In the genomic region with DNA sequence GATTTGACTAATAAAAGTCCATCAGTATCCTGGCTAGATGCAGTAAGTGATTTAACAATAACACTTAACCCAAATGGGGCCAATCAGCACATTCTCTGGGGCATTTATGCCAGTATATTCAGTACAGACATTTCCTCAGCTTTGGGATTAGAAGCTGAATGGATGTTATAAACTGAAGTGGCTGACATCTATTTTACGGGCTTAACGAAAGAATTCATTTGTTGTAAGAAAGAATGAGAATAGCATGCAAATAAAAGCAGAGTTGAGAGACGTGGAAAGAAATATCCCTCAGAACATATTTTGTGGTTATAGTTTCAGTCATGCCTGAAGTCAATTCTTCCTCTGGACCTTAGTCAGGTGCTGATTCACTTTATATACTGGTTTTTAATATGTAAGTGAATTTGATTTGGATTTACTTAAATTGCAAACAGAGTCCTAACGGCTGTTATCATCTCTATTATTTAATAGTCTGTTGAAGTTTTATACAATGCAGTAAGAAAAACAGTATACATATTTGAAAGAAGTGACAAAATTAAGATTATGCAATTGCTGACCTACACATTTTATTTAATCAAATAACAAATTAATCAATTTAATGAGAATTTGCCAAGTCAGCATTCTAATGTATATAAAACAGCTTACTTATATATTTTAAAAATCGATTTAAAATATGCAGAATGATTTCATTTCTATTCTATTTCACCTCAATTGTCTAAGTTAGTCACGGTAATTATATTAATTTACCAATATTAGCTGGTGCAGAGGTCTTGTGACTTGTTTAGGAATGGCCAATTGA, we compare ENCODE assay signal across 29 cellular contexts.
"Had no signal": no experiment of that assay in that cellular context is flagged by ENCODE, and none has a peak within 500 bp of the region (broad histone marks: within the 10 kb centered on the region; RNA-seq: fewer than 3 reads in every experiment).

No MANE protein-coding gene starts in this region.

- ATAC-seq: activated CD8-positive, alpha-beta T cell treated with anti-CD3 and anti-CD28 coated beads, Interleukin-2, amount 10 ng/mL, durations not matched to agents 7 days and 5 days; T-helper 17 cell; WTC11 had no signal

- H3K36me3 Mint-ChIP-seq: activated naive CD4-positive, alpha-beta T cell treated with anti-CD3 and anti-CD28 coated beads, Interleukin-2, amount 50 U/mL, for 24 hours; brain; WTC11 had no signal

- H3K27ac ChIP-seq: KMS-11, Peyer's patch, RWPE1, SJCRH30 had no signal

- H3K4me1 Mint-ChIP-seq: activated naive CD4-positive, alpha-beta T cell treated with anti-CD3 and anti-CD28 coated beads, Interleukin-2, amount 50 U/mL, for 24 hours; central memory CD8-positive, alpha-beta T cell; T-helper 17 cell; WTC11 had no signal

- H3K4me1 ChIP-seq: Peyer's patch, SJCRH30 had no signal

- H3K27ac Mint-ChIP-seq: activated CD8-positive, alpha-beta T cell treated with anti-CD3 and anti-CD28 coated beads, Interleukin-2, amount 10 ng/mL, durations not matched to agents 7 days and 5 days; activated naive CD4-positive, alpha-beta T cell treated with anti-CD3 and anti-CD28 coated beads, Interleukin-2, amount 50 U/mL, for 24 hours; brain; T-helper 17 cell; WTC11 had no signal

- H3K4me3 ChIP-seq: MG63, Peyer's patch, SJCRH30 had no signal

- H3K4me2 ChIP-seq: KMS-11 had no signal

- H3K27me3 ChIP-seq: MG63, Peyer's patch, SJCRH30 had no signal

- H3K9ac ChIP-seq: KMS-11 had no signal

- H3K9me3 Mint-ChIP-seq: activated naive CD4-positive, alpha-beta T cell treated with anti-CD3 and anti-CD28 coated beads, Interleukin-2, amount 50 U/mL, for 24 hours; brain; WTC11 had no signal

- H3K9me3 ChIP-seq: MG63, Peyer's patch, SJCRH30 had no signal

- H3K4me3 Mint-ChIP-seq: activated CD8-positive, alpha-beta T cell treated with anti-CD3 and anti-CD28 coated beads, Interleukin-2, amount 10 ng/mL, durations not matched to agents 7 days and 5 days; activated naive CD4-positive, alpha-beta T cell treated with anti-CD3 and anti-CD28 coated beads, Interleukin-2, amount 50 U/mL, for 24 hours; brain; central memory CD8-positive, alpha-beta T cell; T-helper 17 cell; WTC11 had no signal

- DNase-seq: activated CD4-positive, alpha-beta T cell treated with anti-CD3 and anti-CD28 coated beads for 48 hours; activated CD4-positive, alpha-beta T cell treated with anti-CD3 and anti-CD28 coated beads, Interleukin-2, amount 50 U/mL, for 4 hours; activated CD4-positive, CD25-positive, alpha-beta regulatory T cell treated with anti-CD3 and anti-CD28 coated beads, Interleukin-2, amount 50 U/mL, for 72 hours; activated CD8-positive, alpha-beta memory T cell treated with anti-CD3 and anti-CD28 coated beads, Interleukin-2, amount 50 U/mL, for 48 hours; activated CD8-positive, alpha-beta T cell treated with anti-CD3 and anti-CD28 coated beads, Interleukin-2, amount 10 ng/mL, durations not matched to agents 7 days and 5 days; activated T-cell treated with anti-CD3 and anti-CD28 coated beads, Interleukin-2, amount 50 U/mL, for 1 hour; aorta; MG63; MV-4-11; NCI-H1092 treated with DMSO at 0.1 percent for 48 hours; NCI-H1417 treated with DMSO at 0.1 percent for 48 hours; NCI-H1694; NCI-H2029; NCI-H226; NCI-H526; NCI-H82; NK-92 treated with Interleukin-12 subunit alpha and Interleukin-12 subunit beta, amount 100 ng/mL, for 24 hours; OCI-M1; Peyer's patch; Right ventricle myocardium superior; SJCRH30; T-helper 17 cell; T-helper 9 cell had no signal

- H3K36me3 ChIP-seq: MG63, Peyer's patch, SJCRH30 had no signal

- H3K27me3 Mint-ChIP-seq: activated naive CD4-positive, alpha-beta T cell treated with anti-CD3 and anti-CD28 coated beads, Interleukin-2, amount 50 U/mL, for 24 hours; brain; central memory CD8-positive, alpha-beta T cell; T-helper 17 cell had no signal
